1 cellular context compared by ENCODE assay signal in genomic region chr9:122053951-122054350, GRCh38.
A peak's percentile ranks its signal among the peaks of the same experiment; 100 is the strongest.
TF ChIP-seq lines count a peak whose summit lies in the region.

No MANE protein-coding gene starts in this region.

TF ChIP-seq in PFSK-1, 5 proteins besides CTCF, POLR2A, EP300 and RAD21 (continued from another document):
- 0 out of 4 replicates have a peak, but pooled peaks of 1 of the 2 experiments have one; percentile 11 for TF ChIP-seq REST (IDR thresholded peaks at IDR 0.05; ENCODE audit: insufficient read depth in 1 of 2, low read depth in 2 of 2, low read length in 2 of 2)
- 0 out of 2 replicates have a peak, but pooled peaks have one; percentile 9 for TF ChIP-seq POLR2AphosphoS5 (IDR thresholded peaks at IDR 0.05; ENCODE audit: low read depth, low read length)
- TF ChIP-seq FOXP2 (optimal IDR thresholded peaks at IDR 0.05; ENCODE audit: borderline replicate concordance, extremely low read depth, extremely low read length, insufficient read depth): no peak
- TF ChIP-seq TAF1 (IDR thresholded peaks at IDR 0.05; ENCODE audit: borderline replicate concordance, insufficient read depth, low read length): no peak
